ENCODE assay signal across 8 cellular contexts in the genomic region with DNA sequence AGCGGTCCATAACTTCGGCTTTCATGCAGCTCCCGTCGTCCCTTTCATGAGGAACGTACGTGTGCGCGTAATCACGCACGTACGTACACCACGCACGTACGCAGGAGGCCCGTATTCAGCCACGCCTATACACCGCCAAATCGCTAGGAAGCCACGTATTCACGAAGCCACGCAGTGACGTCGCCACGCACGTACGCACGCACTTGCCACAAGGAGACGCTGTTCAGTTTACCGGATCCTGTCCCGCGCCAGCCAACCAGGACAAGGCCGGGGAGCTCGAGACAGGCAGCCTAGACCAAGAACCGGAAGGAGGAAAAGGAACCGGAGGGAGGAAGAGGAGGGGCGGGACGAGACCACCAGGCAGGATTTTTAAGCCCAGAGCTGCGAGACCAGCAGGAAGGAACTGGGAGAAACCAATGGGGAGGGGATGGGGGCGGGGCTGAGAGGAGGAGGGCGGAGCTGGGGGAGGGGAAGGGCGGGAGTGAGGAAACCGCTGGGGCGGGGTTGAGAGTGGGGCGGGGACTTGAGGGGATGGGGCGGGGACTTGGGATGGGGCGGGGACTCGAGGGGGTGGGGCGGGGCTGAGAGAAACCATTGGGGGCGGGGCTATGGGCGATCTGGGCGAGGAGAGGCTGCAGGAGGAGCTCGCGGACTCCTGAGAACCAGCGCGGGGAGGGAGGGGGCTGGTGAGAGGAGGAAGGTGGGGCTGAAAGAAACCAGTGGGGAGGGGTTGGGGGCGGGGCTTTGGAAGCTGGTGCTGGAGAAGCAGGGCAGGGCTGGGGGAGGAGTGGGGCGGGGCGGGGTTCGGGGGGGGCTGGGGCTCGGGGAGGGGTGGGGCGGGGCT. TPM values are rescaled to one million over a fixed set of nuclear protein-coding genes. Genes with fewer than 3 reads are reported as not detected.
A peak's percentile ranks its signal among the peaks of the same experiment; 100 is the strongest.
DNase-seq lines count a peak whose midpoint lies in the region; ATAC-seq and TF ChIP-seq lines count a peak whose summit lies in the region.

Gene EOLA2, minus strand, starts transcription at position 65 of the 844 bp plus-strand sequence. CDS start 4,617 bp downstream, outside the sequence.

- no peak within 1 kb of the TSS for H3K23ac ChIP-seq in trophoblast cell (ENCODE audit: low read length)

- peak; percentile 89 for TF ChIP-seq EP300 in transverse colon (IDR thresholded peaks at IDR 0.05; ENCODE audit: low read depth)

- H3K4me3 ChIP-seq in GM12875 (ENCODE audit: low read depth, low read length) (peak within 1 kb of the TSS; percentile 62), adrenal gland (peak within 1 kb of the TSS; percentile 2 to 80 (median 34)), trophoblast cell (ENCODE audit: low read depth, low read length) (peak within 1 kb of the TSS; percentile 95), transverse colon (peak within 1 kb of the TSS; percentile 57 to 74 (median 72))

- H2BK5ac ChIP-seq in trophoblast cell (ENCODE audit: low read depth, low read length, poor library complexity) = peak within 1 kb of the TSS; percentile 54

- peak; percentile 97 for DNase-seq in NCI-H146 (lab: John Stamatoyannopoulos, UW)
- DNase-seq in T-helper 1 cell = peak; percentile 80 to 98 (median 86)
- peak; percentile 94 to 99 (median 97) for DNase-seq in adrenal gland
- peak; percentile 97 for DNase-seq in cardiac septum (ENCODE audit: low spot score)
- peak; percentile 97 to 98 for DNase-seq in trophoblast cell
- DNase-seq in transverse colon = peak; percentile 94

- peak within 1 kb of the TSS; percentile 64 for H4K91ac ChIP-seq in trophoblast cell (ENCODE audit: low read depth, low read length)

- intact Hi-C loops in adrenal gland (cut with DNase I) (no loop called here), cardiac septum (cut with DNase I) (no loop called here), transverse colon (cut with DNase I; ENCODE audit: low total_unique reads) (no loop called here)

- TF ChIP-seq POLR2A in adrenal gland (IDR thresholded peaks at IDR 0.05) = peak; percentile 48 to 81
- peak; percentile 32 for TF ChIP-seq POLR2A in transverse colon (IDR thresholded peaks at IDR 0.05)

- peak within 1 kb of the TSS; percentile 43 for H2BK120ac ChIP-seq in trophoblast cell (ENCODE audit: insufficient read depth, low read length, poor library complexity)

- H2AFZ ChIP-seq in trophoblast cell (ENCODE audit: insufficient read depth, low read length, poor library complexity) = peak within 1 kb of the TSS; percentile 69

- H3K4me1 ChIP-seq in adrenal gland (replicated peaks in 1 of 2) (no peaks in the 10 kb centered on the region), trophoblast cell (ENCODE audit: control insufficient read depth in 1 of 2, insufficient read depth in 2 of 2, low read length in 2 of 2) (peaks cover 6 to 8% of the 10 kb centered on the region in 2 experiments), transverse colon (peaks cover 0 to 7% (median 4%) of the 10 kb centered on the region in 4 donors)

- peaks cover 8% of the 10 kb centered on the region for H3K79me1 ChIP-seq in trophoblast cell (ENCODE audit: low read length)

- H4K12ac ChIP-seq in trophoblast cell (ENCODE audit: low read depth, low read length) = peak within 1 kb of the TSS; percentile 81

- H3K27me3 ChIP-seq in adrenal gland = no peaks in the 10 kb centered on the region
- no peaks in the 10 kb centered on the region for H3K27me3 ChIP-seq in trophoblast cell (ENCODE audit: insufficient read depth, low read length)
- H3K27me3 ChIP-seq in transverse colon = no peaks in the 10 kb centered on the region

- peak within 1 kb of the TSS; percentile 88 for H3K4me2 ChIP-seq in trophoblast cell (ENCODE audit: low read length)

- H3K9me3 ChIP-seq in adrenal gland (replicated peaks in 1 of 3) (no peaks in the 10 kb centered on the region), trophoblast cell (ENCODE audit: insufficient read depth, low read depth, low read length) (no peaks in the 10 kb centered on the region), transverse colon (no peaks in the 10 kb centered on the region)

- H3K27ac ChIP-seq in adrenal gland (peak within 1 kb of the TSS; percentile 59 to 95 (median 80)), trophoblast cell (ENCODE audit: low read depth, low read length) (peak within 1 kb of the TSS; percentile 90), transverse colon (peak within 1 kb of the TSS; percentile 91 to 97 (median 96))

- H3K18ac ChIP-seq in trophoblast cell (ENCODE audit: low read length) = no peak within 1 kb of the TSS

- H2AK5ac ChIP-seq in trophoblast cell (ENCODE audit: low read length) = peak within 1 kb of the TSS; percentile 30

- ATAC-seq in HG02870 (IDR thresholded peaks at IDR 0.05; ENCODE audit: unreplicated experiment) = peak; percentile 64

- H2BK12ac ChIP-seq in trophoblast cell (ENCODE audit: low read length) = no peak within 1 kb of the TSS

- in situ Hi-C loops in transverse colon (cut with MboI; ENCODE audit: low pct_ligation_motif_present in 1 of 4, low pct_unique_long_range_greater_than_20kb in 1 of 4, low sequenced_read_pairs in 3 of 4) = no loop called here

- H3K4ac ChIP-seq in trophoblast cell (ENCODE audit: low read depth, low read length) = peak within 1 kb of the TSS; percentile 84

- H3K9ac ChIP-seq in trophoblast cell (ENCODE audit: low read length) = peak within 1 kb of the TSS; percentile 98

- peak within 1 kb of the TSS; percentile 79 for H4K8ac ChIP-seq in trophoblast cell (ENCODE audit: low read depth, low read length)

- H3K79me2 ChIP-seq in trophoblast cell (ENCODE audit: control insufficient read depth, insufficient read depth, low read length, poor library complexity) = peaks cover 10% of the 10 kb centered on the region

- 0 to 62% (median 19%) methylated on average over 19 to 55 of the region's 61 CpGs for WGBS in adrenal gland, 4 donors
- WGBS in trophoblast cell (ENCODE audit: extremely low coverage, insufficient coverage, insufficient read length) = no CpG with 5 or more reads among the region's 61 CpGs
- 69% methylated on average over 49 of the region's 61 CpGs; no CpG with 5 or more reads in 1 of the 2 donors for WGBS in transverse colon (ENCODE audit: low coverage in 1 of 2), 2 donors

- peak within 1 kb of the TSS; percentile 74 for H3K14ac ChIP-seq in trophoblast cell (ENCODE audit: low read length)

- peak; percentile 47; the same call in 1 of the 2 replicates for TF ChIP-seq CTCF in GM12875 (IDR thresholded peaks at IDR 0.05; ENCODE audit: borderline replicate concordance, insufficient read depth, low read depth, low read length)
- peak; percentile 6 to 70 (median 54) for TF ChIP-seq CTCF in adrenal gland (IDR thresholded peaks at IDR 0.05)
- peak; percentile 23 to 89 (median 52) for TF ChIP-seq CTCF in transverse colon (IDR thresholded peaks at IDR 0.05)

- no peaks in the 10 kb centered on the region for H3K36me3 ChIP-seq in adrenal gland (replicated peaks in 1 of 2)
- H3K36me3 ChIP-seq in trophoblast cell (ENCODE audit: control insufficient read depth in 1 of 2, insufficient read depth in 2 of 2, low read length in 2 of 2) = peaks cover 10 to 14% of the 10 kb centered on the region in 2 experiments
- no peaks in the 10 kb centered on the region for H3K36me3 ChIP-seq in transverse colon

RNA-seq across cellular contexts. Expression of gene EOLA2, which starts in this region (rescaled TPM):
- total RNA-seq in adrenal gland (10 to 100 TPM; 17.2 to 34.1 (median 28.7) TPM), cardiac septum (23.7 TPM), transverse colon (10 to 100 TPM; 10.5 to 77.1 (median 30.4) TPM)
- polyA plus RNA-seq in adrenal gland = 10 to 100 TPM; 27.8 to 53.2 (median 32.6) TPM
- 27.3 and 27.4 TPM in 2 replicates for polyA plus RNA-seq in trophoblast cell (2013)

Comparison
In these comparisons a context has a peak if more than half of its experiments do, and no peak if none do; other contexts are left out.
1. Peak in every context shown above with its lines: DNase-seq, ATAC-seq, H3K4me3 ChIP-seq and H3K27ac ChIP-seq.
2. H3K4me3 ChIP-seq: peak in every context shown above with its lines; median percentile 95 in trophoblast cell; 72 in transverse colon; 62 in GM12875; 34 in adrenal gland.